Comparison of ENCODE assay signal across 10 cellular contexts in genomic region chr12:65603428-65604351, GRCh38.
A peak's percentile ranks its signal among the peaks of the same experiment; 100 is the strongest.
DNase-seq lines count a peak whose midpoint lies in the region; ATAC-seq and TF ChIP-seq lines count a peak whose summit lies in the region.
"Had no signal": no experiment of that assay in that cellular context is flagged by ENCODE, and none has a peak within 500 bp of the region (broad histone marks: within the 10 kb centered on the region; RNA-seq: fewer than 3 reads in every experiment).

No MANE protein-coding gene starts in this region.

- DNase-seq in HS-27A (ENCODE audit: low read depth) (peak; percentile 90), astrocyte of the cerebellum (ENCODE audit: low read depth) (peak; percentile 91), iPS-NIHi11 (ENCODE audit: low spot score) (peak; percentile 33), suprapubic skin (ENCODE audit: low spot score in 2 of 2) (peak in 1 of 2 donors; percentile 60), Karpas-422 (no peak), NOMO-1 treated with DMSO at 0.1 percent for 48 hours (lab: John Stamatoyannopoulos, UW; ENCODE audit: unreplicated experiment) (no peak)
- no peak for DNase-seq in activated CD8-positive, alpha-beta memory T cell treated with anti-CD3 and anti-CD28 coated beads, Interleukin-2, amount 50 U/mL, for 48 hours
- DNase-seq: effector CD8-positive, alpha-beta T cell; stimulated activated CD4-positive, alpha-beta T cell treated with anti-CD3 and anti-CD28 coated beads, Interleukin-1b, Interleukin-23, amount 100 ng/mL, for 48 hours had no signal

- no peak overlapping the region for H2AFZ ChIP-seq in Karpas-422 (ENCODE audit: low read length)

- no peak overlapping the region for H3K4me2 ChIP-seq in Karpas-422 (ENCODE audit: low read depth, low read length, poor library complexity, severe bottlenecking)

- peak overlapping the region; percentile 21 for H3K4me3 ChIP-seq in astrocyte of the cerebellum (ENCODE audit: low read depth, low read length)
- H3K4me3 ChIP-seq in suprapubic skin = peak overlapping the region; percentile 31
- no peak overlapping the region for H3K4me3 ChIP-seq in Karpas-422 (ENCODE audit: low read length)

- TF ChIP-seq CTCF in astrocyte of the cerebellum (IDR thresholded peaks at IDR 0.05; ENCODE audit: low read depth, low read length, missing control alignments) = no peak
- TF ChIP-seq CTCF in suprapubic skin (IDR thresholded peaks at IDR 0.05) = no peak

- no peaks in the 10 kb centered on the region for H3K9me3 ChIP-seq in suprapubic skin
- H3K9me3 ChIP-seq in Karpas-422 (ENCODE audit: low read length) = no peaks in the 10 kb centered on the region

- H3K27ac ChIP-seq in suprapubic skin (peak overlapping the region; percentile 56), Karpas-422 (ENCODE audit: low read length) (no peak overlapping the region)

- peaks cover 15% of the 10 kb centered on the region for H3K27me3 ChIP-seq in suprapubic skin
- no peaks in the 10 kb centered on the region for H3K27me3 ChIP-seq in Karpas-422 (ENCODE audit: low read length)

- in situ Hi-C loops in astrocyte of the cerebellum (cut with HindIII; ENCODE audit: low sequenced_read_pairs) = no loop called here

- H3K4me1 ChIP-seq in suprapubic skin = peaks cover 21% of the 10 kb centered on the region
- H3K4me1 ChIP-seq in Karpas-422 (ENCODE audit: low read length) = no peaks in the 10 kb centered on the region

- no peak for TF ChIP-seq EP300 in suprapubic skin (IDR thresholded peaks at IDR 0.05)

- H3K36me3 ChIP-seq in suprapubic skin (no peaks in the 10 kb centered on the region), Karpas-422 (ENCODE audit: insufficient read depth, low read length) (no peaks in the 10 kb centered on the region)

- no peak overlapping the region for H3K9ac ChIP-seq in Karpas-422 (ENCODE audit: low read length)

- no peak for ATAC-seq in HG02938 (IDR thresholded peaks at IDR 0.05; ENCODE audit: unreplicated experiment)

- no peaks in the 10 kb centered on the region for H4K20me1 ChIP-seq in Karpas-422 (ENCODE audit: insufficient read depth, low read depth, low read length)

- no peak for TF ChIP-seq POLR2A in suprapubic skin (IDR thresholded peaks at IDR 0.05)

- H3K79me2 ChIP-seq in Karpas-422 (ENCODE audit: low read length) = no peaks in the 10 kb centered on the region

- WGBS in suprapubic skin = 31% methylated on average over 8 of the region's 8 CpGs

- H3K9me2 ChIP-seq in Karpas-422 (replicated peaks; ENCODE audit: insufficient read depth, low read length) = no peaks in the 10 kb centered on the region

Comparison
In these comparisons a context has a peak if more than half of its experiments do, and no peak if none do; other contexts are left out.
1. DNase-seq: peak in HS-27A (single experiment), astrocyte of the cerebellum (single experiment) and iPS-NIHi11 (single experiment); none in Karpas-422 (single experiment), activated CD8-positive, alpha-beta memory T cell treated with anti-CD3 and anti-CD28 coated beads, Interleukin-2, amount 50 U/mL, for 48 hours (single experiment) and NOMO-1 treated with DMSO at 0.1 percent for 48 hours (single experiment).